In the genomic region with DNA sequence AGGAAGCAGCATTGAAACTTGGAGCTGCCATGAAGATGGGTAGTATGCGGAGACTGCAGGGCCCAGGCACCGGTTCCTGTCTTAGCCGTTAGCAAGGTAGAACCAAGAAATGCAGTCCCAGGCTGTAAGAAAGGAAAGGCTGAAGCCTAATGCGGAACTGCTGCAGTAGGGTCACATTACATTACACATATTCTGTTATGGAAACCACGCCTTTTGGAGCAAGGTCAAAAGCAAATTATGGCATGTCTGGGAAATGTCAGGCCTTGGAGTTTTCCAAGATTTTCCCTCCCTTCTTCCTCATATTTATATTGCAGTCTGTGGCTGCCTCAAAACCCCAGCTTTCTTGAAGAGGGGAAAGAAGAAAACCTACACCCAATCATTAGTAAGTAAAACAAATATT, we compare ENCODE assay signal across 14 cellular contexts.
DNase-seq lines count a peak whose midpoint lies in the region; ATAC-seq and TF ChIP-seq lines count a peak whose summit lies in the region.
"Had no signal": no experiment of that assay in that cellular context is flagged by ENCODE, and none has a peak within 500 bp of the region (broad histone marks: within the 10 kb centered on the region; RNA-seq: fewer than 3 reads in every experiment).

No MANE protein-coding gene starts in this region.

- H3K9me3 ChIP-seq in adipocyte (ENCODE audit: control insufficient read depth, low read length) (no peaks in the 10 kb centered on the region), skeletal muscle tissue (ENCODE audit: control insufficient read depth in 3 of 3, low read length in 3 of 3) (no peaks in the 10 kb centered on the region)

- no peak overlapping the region for H3K4me3 ChIP-seq in adipocyte (ENCODE audit: low read length)
- no peak overlapping the region for H3K4me3 ChIP-seq in skeletal muscle tissue (ENCODE audit: low read length in 3 of 3)

- H3K4me1 ChIP-seq in adipocyte (ENCODE audit: control insufficient read depth, insufficient read depth, low read length) = peaks cover 17% of the 10 kb centered on the region
- H3K4me1 ChIP-seq in skeletal muscle tissue (ENCODE audit: control insufficient read depth in 3 of 3, insufficient read depth in 3 of 3, low read length in 3 of 3) = peaks cover 0 to 3% (median 0%) of the 10 kb centered on the region in 3 donors

- ATAC-seq in left lobe of liver = peak; percentile 15
- ATAC-seq: PC-3 had no signal

- DNase-seq in AG09319 (ENCODE audit: extremely low read depth, low read depth) = peak; percentile 7
- DNase-seq in adipocyte (ENCODE audit: low read depth) = peak; percentile 7
- no peak for DNase-seq in left lobe of liver (ENCODE audit: low spot score)
- no peak for DNase-seq in NCI-H345 (lab: John Stamatoyannopoulos, UW)
- no peak for DNase-seq in stimulated activated CD4-positive, alpha-beta T cell treated with anti-CD3 and anti-CD28 coated beads, Interleukin-2, amount 100 ng/mL, for 48 hours
- DNase-seq in G401 (ENCODE audit: low spot score) = no peak
- DNase-seq: CD4-positive, alpha-beta T cell; DND-41; GF-D8; MV-4-11; NCI-H1436; NCI-H2081 treated with DMSO at 0.1 percent for 48 hours; PC-3 had no signal

- H3K27ac ChIP-seq in skeletal muscle tissue (ENCODE audit: low read depth, low read length) = peak overlapping the region; percentile 55

- in situ Hi-C loops in G401 (cut with HindIII; ENCODE audit: low sequenced_read_pairs) = no loop called here

- H3K27me3 ChIP-seq in adipocyte (replicated peaks; ENCODE audit: control insufficient read depth, insufficient read depth, low read length) (no peaks in the 10 kb centered on the region), skeletal muscle tissue (ENCODE audit: control insufficient read depth in 3 of 3, insufficient read depth in 3 of 3, low read length in 3 of 3) (no peaks in the 10 kb centered on the region)

- H3K9ac ChIP-seq in adipocyte (ENCODE audit: low read length) (no peak overlapping the region), skeletal muscle tissue (ENCODE audit: low read depth in 1 of 3, low read length in 3 of 3) (no peak overlapping the region)

- H3K36me3 ChIP-seq in adipocyte (ENCODE audit: control insufficient read depth, insufficient read depth, low read length, severe bottlenecking) (no peaks in the 10 kb centered on the region), skeletal muscle tissue (ENCODE audit: control insufficient read depth in 3 of 3, insufficient read depth in 3 of 3, low read length in 3 of 3) (no peaks in the 10 kb centered on the region)

- no peak for TF ChIP-seq CTCF in AG09319 (IDR thresholded peaks at IDR 0.05; ENCODE audit: low read depth, low read length)

Comparison
In these comparisons a context has a peak if more than half of its experiments do, and no peak if none do; other contexts are left out.
1. DNase-seq: peak in AG09319 (single experiment) and adipocyte (single experiment); none in left lobe of liver (single experiment), NCI-H345 (single experiment), stimulated activated CD4-positive, alpha-beta T cell treated with anti-CD3 and anti-CD28 coated beads, Interleukin-2, amount 100 ng/mL, for 48 hours (0 of 2) and G401 (single experiment).